ENCODE assay signal across 8 cellular contexts in genomic region chr2:200383380-200384110, GRCh38.
DNase-seq lines count a peak whose midpoint lies in the region; ATAC-seq and TF ChIP-seq lines count a peak whose summit lies in the region.

No MANE protein-coding gene starts in this region.

- TF ChIP-seq EP300 in upper lobe of left lung (IDR thresholded peaks at IDR 0.05): no peak

- H3K36me3 ChIP-seq in adrenal gland (replicated peaks in 1 of 2) (no peaks in the 10 kb centered on the region), upper lobe of left lung (no peaks in the 10 kb centered on the region)

- ATAC-seq in GM21447 (IDR thresholded peaks at IDR 0.05; ENCODE audit: unreplicated experiment) (peak; percentile 80), upper lobe of left lung (ENCODE audit: low FRiP score in 2 of 2) (peak in 1 of 2 donors; percentile 70), HG02884 (IDR thresholded peaks at IDR 0.05; ENCODE audit: unreplicated experiment) (no peak)

- 28 to 35% (median 30%) methylated on average over 6 of the region's 6 CpGs for WGBS in adrenal gland, 4 donors
- WGBS in upper lobe of left lung, 2 donors: 45 to 46% methylated on average over 6 of the region's 6 CpGs

- H3K4me3 ChIP-seq in adrenal gland (peak overlapping the region in 1 of 4 donors; percentile 41), upper lobe of left lung (peak overlapping the region in 3 of 4 donors; percentile 5 to 11 (median 7))

- DNase-seq in Daoy (ENCODE audit: low read depth) (peak; percentile 49), M059J (ENCODE audit: low read depth) (peak; percentile 92), adrenal gland (peak in 4 of 7 donors; percentile 36 to 56 (median 40)), iris pigment epithelial cell (ENCODE audit: low read depth) (peak; percentile 91), upper lobe of left lung (no peak), islet precursor cell (no peak)

- H3K4me1 ChIP-seq in adrenal gland (replicated peaks in 1 of 2) (peaks cover 0 to 45% of the 10 kb centered on the region in 2 donors), upper lobe of left lung (peaks cover 24 to 49% (median 27%) of the 10 kb centered on the region in 4 donors)

- H3K9me3 ChIP-seq in adrenal gland (replicated peaks in 1 of 3) (no peaks in the 10 kb centered on the region), upper lobe of left lung (no peaks in the 10 kb centered on the region)

- TF ChIP-seq CTCF in adrenal gland (IDR thresholded peaks at IDR 0.05): no peak
- no peak for TF ChIP-seq CTCF in upper lobe of left lung (IDR thresholded peaks at IDR 0.05)

- TF ChIP-seq POLR2A in adrenal gland (IDR thresholded peaks at IDR 0.05): no peak
- TF ChIP-seq POLR2A in upper lobe of left lung (IDR thresholded peaks at IDR 0.05): no peak

- H3K27me3 ChIP-seq in adrenal gland (no peaks in the 10 kb centered on the region), upper lobe of left lung (no peaks in the 10 kb centered on the region)

- H3K27ac ChIP-seq in adrenal gland (peak overlapping the region in 2 of 5 donors; percentile 36 to 37), upper lobe of left lung (peak overlapping the region; percentile 31 to 47 (median 38))

- intact Hi-C loops in adrenal gland (cut with DNase I): no loop called here

Comparison
In these comparisons a context has a peak if more than half of its experiments do, and no peak if none do; other contexts are left out.
1. DNase-seq: peak in Daoy (single experiment), M059J (single experiment), adrenal gland (4 of 7) and iris pigment epithelial cell (single experiment); none in upper lobe of left lung (0 of 2) and islet precursor cell (single experiment).